In genomic region chr7:139976838-139977656, GRCh38 we compare ENCODE assay signal across 1 cellular context.
TF ChIP-seq lines count a peak whose summit lies in the region.

No MANE protein-coding gene starts in this region.

TF ChIP-seq in GM23338, 12 proteins besides CTCF, POLR2A, EP300 and RAD21 (continued from another document):
- no peak for TF ChIP-seq ZNF462 (CRISPR knock-in tag; IDR thresholded peaks at IDR 0.05)
- TF ChIP-seq NANOG (IDR thresholded peaks at IDR 0.05; ENCODE audit: borderline replicate concordance) = no peak
